In genomic region chr19:34428549-34429285, GRCh38 we compare ENCODE assay signal across 8 cellular contexts. TPM values are rescaled to one million over a fixed set of nuclear protein-coding genes. Genes with fewer than 3 reads are reported as not detected.
A peak's percentile ranks its signal among the peaks of the same experiment; 100 is the strongest.
DNase-seq lines count a peak whose midpoint lies in the region; ATAC-seq and TF ChIP-seq lines count a peak whose summit lies in the region.

No MANE protein-coding gene starts in this region.

- peak overlapping the region; percentile 95 for H3K4me2 ChIP-seq in Karpas-422 (ENCODE audit: low read depth, low read length, poor library complexity, severe bottlenecking)
- H3K4me2 ChIP-seq in neural cell (ENCODE audit: low read length) = peak overlapping the region; percentile 97

- peaks cover 67% of the 10 kb centered on the region for H3K79me2 ChIP-seq in Karpas-422 (ENCODE audit: low read length)
- peaks cover 56% of the 10 kb centered on the region for H3K79me2 ChIP-seq in neural cell (replicated peaks; ENCODE audit: insufficient read depth, low read length)

- ATAC-seq in GM21825 (IDR thresholded peaks at IDR 0.05; ENCODE audit: unreplicated experiment) (peak; percentile 40), aorta (ENCODE audit: low FRiP score) (peak; percentile 72)

- H2AFZ ChIP-seq in Karpas-422 (ENCODE audit: low read length) (peak overlapping the region; percentile 70; the same call in 1 of the 2 replicates), neural cell (ENCODE audit: low read depth, low read length) (peak overlapping the region; percentile 19)

- H4K20me1 ChIP-seq in Karpas-422 (ENCODE audit: insufficient read depth, low read depth, low read length) = peaks cover 37% of the 10 kb centered on the region
- peaks cover 7% of the 10 kb centered on the region for H4K20me1 ChIP-seq in neural cell (ENCODE audit: insufficient read depth)

- 0% methylated on average over 67 to 68 of the region's 68 CpGs for WGBS in aorta, 2 donors

- TF ChIP-seq RAD21 in neural cell (conservative IDR thresholded peaks at IDR 0.05) = no peak

- intact Hi-C loops in aorta (cut with DNase I) = loop anchor here in 1 of 2 donors (5.0 kb wide), 1 partner anchor 54 kb away; the partner anchor contains the start of gene WTIP

- H3K4me3 ChIP-seq in Karpas-422 (ENCODE audit: low read length) (peak overlapping the region; percentile 98), fibroblast of pulmonary artery (replicated peaks; ENCODE audit: low read depth, low read length) (peak overlapping the region; percentile 93), neural cell (ENCODE audit: low read length) (peak overlapping the region; percentile 80), aorta (ENCODE audit: low read length in 2 of 2) (peak overlapping the region; percentile 83 to 94)

- no peaks in the 10 kb centered on the region for H3K9me2 ChIP-seq in Karpas-422 (replicated peaks; ENCODE audit: insufficient read depth, low read length)
- no peaks in the 10 kb centered on the region for H3K9me2 ChIP-seq in neural cell (ENCODE audit: insufficient read depth, low read length)

- peaks cover 30% of the 10 kb centered on the region for H3K4me1 ChIP-seq in Karpas-422 (ENCODE audit: low read length)
- peaks cover under 1 to 2% of the 10 kb centered on the region in 2 donors for H3K4me1 ChIP-seq in aorta (ENCODE audit: control insufficient read depth in 1 of 2, insufficient read depth in 2 of 2, low read length in 2 of 2)

- no peaks in the 10 kb centered on the region for H3F3A ChIP-seq in neural cell (ENCODE audit: insufficient read depth, low read length, poor library complexity, severe bottlenecking)

- TF ChIP-seq CTCF in fibroblast of pulmonary artery (IDR thresholded peaks at IDR 0.05; ENCODE audit: low read length, missing control alignments) = no peak
- TF ChIP-seq CTCF in neural cell (IDR thresholded peaks at IDR 0.05; ENCODE audit: poor library complexity, severe bottlenecking) = no peak

- H3K27ac ChIP-seq in Karpas-422 (ENCODE audit: low read length) = peak overlapping the region; percentile 80
- H3K27ac ChIP-seq in neural cell (ENCODE audit: low read length) = peak overlapping the region; percentile 80
- H3K27ac ChIP-seq in aorta (ENCODE audit: low read depth in 1 of 2, low read length in 2 of 2) = peak overlapping the region; percentile 72 to 94

- H3K9me3 ChIP-seq in Karpas-422 (ENCODE audit: low read length) = no peaks in the 10 kb centered on the region
- H3K9me3 ChIP-seq in neural cell (ENCODE audit: low read length) = no peaks in the 10 kb centered on the region
- H3K9me3 ChIP-seq in aorta (ENCODE audit: control insufficient read depth, low read length) = no peaks in the 10 kb centered on the region

- H3K36me3 ChIP-seq in Karpas-422 (ENCODE audit: insufficient read depth, low read length) (peaks cover 37% of the 10 kb centered on the region; the same call in 1 of the 2 replicates), neural cell (ENCODE audit: insufficient read depth, low read length) (no peaks in the 10 kb centered on the region), aorta (ENCODE audit: control insufficient read depth in 1 of 2, insufficient read depth in 2 of 2, low read length in 1 of 2) (no peaks in the 10 kb centered on the region)

- TF ChIP-seq EP300 in neural cell (conservative IDR thresholded peaks at IDR 0.05; ENCODE audit: poor library complexity, severe bottlenecking) = no peak

- H3K27me3 ChIP-seq in Karpas-422 (ENCODE audit: low read length) (no peaks in the 10 kb centered on the region), neural cell (ENCODE audit: insufficient read depth, low read depth, low read length) (no peaks in the 10 kb centered on the region), aorta (ENCODE audit: control insufficient read depth in 1 of 2, insufficient read depth in 2 of 2, low read length in 1 of 2) (peaks cover 0 to 2% of the 10 kb centered on the region in 2 donors)

- DNase-seq in DMS 273 (lab: John Stamatoyannopoulos, UW; ENCODE audit: unreplicated experiment) (peak; percentile 66), DMS 273 treated with DMSO at 0.1 percent for 48 hours (lab: John Stamatoyannopoulos, UW) (no peak), Karpas-422 (peak; percentile 60), activated T-cell treated with anti-CD3 and anti-CD28 coated beads for 48 hours (ENCODE audit: low read depth) (peak; percentile 39), fibroblast of pulmonary artery (ENCODE audit: low read depth) (peak; percentile 27), aorta (peak; percentile 60 to 85)

- H3K9ac ChIP-seq in Karpas-422 (ENCODE audit: low read length) (peak overlapping the region; percentile 98), neural cell (ENCODE audit: low read length) (peak overlapping the region; percentile 85)

TF ChIP-seq in neural cell, 6 proteins besides CTCF, POLR2A, EP300 and RAD21:
- TF ChIP-seq REST (IDR thresholded peaks at IDR 0.05; ENCODE audit: borderline replicate concordance) (no peak), SMC3 (conservative IDR thresholded peaks at IDR 0.05; ENCODE audit: poor library complexity) (no peak), MXI1 (conservative IDR thresholded peaks at IDR 0.05; ENCODE audit: poor library complexity, severe bottlenecking) (peak; percentile 19), TAF1 (IDR thresholded peaks at IDR 0.05; ENCODE audit: low read depth) (no peak), POLR2AphosphoS5 (IDR thresholded peaks at IDR 0.05) (no peak), EZH2 (IDR thresholded peaks at IDR 0.05; ENCODE audit: borderline replicate concordance, insufficient read depth, low read length, poor library complexity, severe bottlenecking) (no peak)

RNA-seq across cellular contexts. Expression of gene UBA2, which starts 0.5 kb away (rescaled TPM):
- 190 and 313 TPM in 2 replicates for total RNA-seq in Karpas-422 (2014; rRNA removed; shearing (Covaris generic); ENCODE audit: low replicate concordance)
- polyA plus RNA-seq in neural cell = 232 and 245 TPM in 2 replicates
- polyA minus RNA-seq in neural cell = 198 and 202 TPM in 2 replicates
- 100 to 1,000 TPM in 1 of 2 donors, 10 to 100 TPM in 1; 87.3 to 152 TPM for total RNA-seq in aorta
- 100 to 1,000 TPM; 114 to 134 TPM for polyA plus RNA-seq in aorta

RNA-seq across cellular contexts. Expression of gene PDCD2L, which starts 24.5 kb away (rescaled TPM):
- 38.1 and 38.7 TPM in 2 replicates for total RNA-seq in Karpas-422 (2014; rRNA removed; shearing (Covaris generic); ENCODE audit: low replicate concordance)
- polyA plus RNA-seq in neural cell (47.5 and 75.2 TPM in 2 replicates), aorta (10 to 100 TPM in 1 of 2 donors, 1 to 10 TPM in 1; 6.1 to 12.3 TPM)
- polyA minus RNA-seq in neural cell = 19.7 and 23.5 TPM in 2 replicates
- 1 to 10 TPM; 5.6 to 6.0 TPM for total RNA-seq in aorta

RNA-seq across cellular contexts. Expression of gene WTIP, which starts 52.8 kb away (rescaled TPM):
- total RNA-seq in Karpas-422 (2014; rRNA removed; shearing (Covaris generic); ENCODE audit: low replicate concordance) = 0.72 and 1.1 TPM in 2 replicates
- polyA plus RNA-seq in neural cell (9.8 and 16.0 TPM in 2 replicates), aorta (10 to 100 TPM; 52.0 to 73.4 TPM)
- polyA minus RNA-seq in neural cell = 15.7 and 19.5 TPM in 2 replicates
- 10 to 100 TPM; 74.0 to 89.3 TPM for total RNA-seq in aorta

Comparison
In these comparisons a context has a peak if more than half of its experiments do, and no peak if none do; other contexts are left out.
1. RNA of gene WTIP, which starts 52.8 kb away (total RNA-seq): 74.0 to 89.3 TPM in aorta; 0.72 to 1.1 TPM in Karpas-422; every median in the first group is over 10 times any median in the second.
2. Peak in every context shown above with its lines, with median percentiles within 50 percentile points of each other: H3K27ac ChIP-seq and H3K4me3 ChIP-seq.